13 cellular contexts compared by ENCODE assay signal in genomic region chr6:155103816-155104366, GRCh38.
DNase-seq lines count a peak whose midpoint lies in the region; ATAC-seq lines count a peak whose summit lies in the region.
"Had no signal": no experiment of that assay in that cellular context is flagged by ENCODE, and none has a peak within 500 bp of the region (broad histone marks: within the 10 kb centered on the region; RNA-seq: fewer than 3 reads in every experiment).

No MANE protein-coding gene starts in this region.

- H3K36me3 Mint-ChIP-seq in activated naive CD4-positive, alpha-beta T cell treated with anti-CD3 and anti-CD28 coated beads, Interleukin-2, amount 10 ng/mL, durations not matched to agents 7 days and 5 days, result no peaks in the 10 kb centered on the region
- H3K36me3 Mint-ChIP-seq in T-helper 2 cell treated with Interferon-gamma antibody and Interleukin-4, amounts not matched to agents 5 μg/mL and 100 μg/mL, for 36 hours (ENCODE audit: low read depth), result no peaks in the 10 kb centered on the region

- CTCF ChIA-PET in activated naive CD4-positive, alpha-beta T cell treated with anti-CD3 and anti-CD28 coated beads, Interleukin-2, amount 10 ng/mL, durations not matched to agents 7 days and 5 days (lab: Charles Lee), result no interaction called here

- ATAC-seq in GM18517 (IDR thresholded peaks at IDR 0.05; ENCODE audit: unreplicated experiment) (no peak), GM18873 (IDR thresholded peaks at IDR 0.05; ENCODE audit: low FRiP score, unreplicated experiment) (no peak)
- ATAC-seq: mucosa of descending colon had no signal

- no peak overlapping the region for H3K4me3 Mint-ChIP-seq in activated naive CD4-positive, alpha-beta T cell treated with anti-CD3 and anti-CD28 coated beads, Interleukin-2, amount 10 ng/mL, durations not matched to agents 7 days and 5 days
- H3K4me3 Mint-ChIP-seq in T-helper 2 cell treated with Interferon-gamma antibody and Interleukin-4, amounts not matched to agents 5 μg/mL and 100 μg/mL, for 36 hours, result no peak overlapping the region
- H3K4me3 Mint-ChIP-seq: B cell had no signal

- peaks cover 8% of the 10 kb centered on the region for H3K27me3 Mint-ChIP-seq in activated naive CD4-positive, alpha-beta T cell treated with anti-CD3 and anti-CD28 coated beads, Interleukin-2, amount 10 ng/mL, durations not matched to agents 7 days and 5 days
- H3K27me3 Mint-ChIP-seq in T-helper 2 cell treated with Interferon-gamma antibody and Interleukin-4, amounts not matched to agents 5 μg/mL and 100 μg/mL, for 36 hours (ENCODE audit: low read depth), result no peaks in the 10 kb centered on the region

- DNase-seq in activated naive CD4-positive, alpha-beta T cell treated with Interleukin-2 at 50 U/mL for 16 hours, result peak; percentile 51
- DNase-seq in activated naive CD4-positive, alpha-beta T cell treated with anti-CD3 and anti-CD28 coated beads, Interleukin-2, amount 10 ng/mL, durations not matched to agents 7 days and 5 days, result no peak
- DNase-seq in T-helper 2 cell treated with Interferon-gamma antibody and Interleukin-4, amounts not matched to agents 5 μg/mL and 100 μg/mL, for 36 hours (ENCODE audit: low spot score), result peak; percentile 54
- DNase-seq in fibroblast of peridontal ligament (ENCODE audit: extremely low read depth) (peak; percentile 59), AG08396 (ENCODE audit: low spot score) (no peak)
- DNase-seq in stimulated activated CD4-positive, alpha-beta T cell treated with anti-CD3 and anti-CD28 coated beads, Interleukin-4, amount 100 ng/mL, for 4 hours, result peak; percentile 16 to 43
- DNase-seq: mucosa of descending colon, NCI-H1105, NCI-H69, Right ventricle myocardium superior had no signal

- H3K4me1 Mint-ChIP-seq in activated naive CD4-positive, alpha-beta T cell treated with anti-CD3 and anti-CD28 coated beads, Interleukin-2, amount 10 ng/mL, durations not matched to agents 7 days and 5 days, result peaks cover 3% of the 10 kb centered on the region
- H3K4me1 Mint-ChIP-seq in T-helper 2 cell treated with Interferon-gamma antibody and Interleukin-4, amounts not matched to agents 5 μg/mL and 100 μg/mL, for 36 hours (ENCODE audit: low read depth), result peaks cover 15% of the 10 kb centered on the region

- no peaks in the 10 kb centered on the region for H3K9me3 Mint-ChIP-seq in activated naive CD4-positive, alpha-beta T cell treated with anti-CD3 and anti-CD28 coated beads, Interleukin-2, amount 10 ng/mL, durations not matched to agents 7 days and 5 days
- H3K9me3 Mint-ChIP-seq in T-helper 2 cell treated with Interferon-gamma antibody and Interleukin-4, amounts not matched to agents 5 μg/mL and 100 μg/mL, for 36 hours, result no peaks in the 10 kb centered on the region

- H3K27ac Mint-ChIP-seq in activated naive CD4-positive, alpha-beta T cell treated with anti-CD3 and anti-CD28 coated beads, Interleukin-2, amount 10 ng/mL, durations not matched to agents 7 days and 5 days, result no peak overlapping the region
- H3K27ac Mint-ChIP-seq in T-helper 2 cell treated with Interferon-gamma antibody and Interleukin-4, amounts not matched to agents 5 μg/mL and 100 μg/mL, for 36 hours, result no peak overlapping the region
- H3K27ac Mint-ChIP-seq: B cell had no signal

Comparison
In these comparisons a context has a peak if more than half of its experiments do, and no peak if none do; other contexts are left out.
1. DNase-seq: peak in activated naive CD4-positive, alpha-beta T cell treated with Interleukin-2 at 50 U/mL for 16 hours (single experiment), T-helper 2 cell treated with Interferon-gamma antibody and Interleukin-4, amounts not matched to agents 5 μg/mL and 100 μg/mL, for 36 hours (single experiment), fibroblast of peridontal ligament (single experiment) and stimulated activated CD4-positive, alpha-beta T cell treated with anti-CD3 and anti-CD28 coated beads, Interleukin-4, amount 100 ng/mL, for 4 hours (2 of 2); none in activated naive CD4-positive, alpha-beta T cell treated with anti-CD3 and anti-CD28 coated beads, Interleukin-2, amount 10 ng/mL, durations not matched to agents 7 days and 5 days (single experiment) and AG08396 (single experiment).